Comparison of ENCODE assay signal across 24 cellular contexts in genomic region chr11:38900156-38900679, GRCh38.
"Had no signal": no experiment of that assay in that cellular context is flagged by ENCODE, and none has a peak within 500 bp of the region (broad histone marks: within the 10 kb centered on the region; RNA-seq: fewer than 3 reads in every experiment).

No MANE protein-coding gene starts in this region.

- H3K36me3 ChIP-seq: brain microvascular endothelial cell, left lung, thoracic aorta, upper lobe of left lung had no signal

- H3K27me3 ChIP-seq: brain microvascular endothelial cell, dorsolateral prefrontal cortex, foreskin keratinocyte, hepatocyte, left lung, upper lobe of left lung had no signal

- H3K9me3 ChIP-seq: left lung, thoracic aorta, upper lobe of left lung had no signal

- H3K27ac ChIP-seq: brain microvascular endothelial cell, dorsolateral prefrontal cortex, epithelial cell of prostate, foreskin keratinocyte, hepatocyte, left lung, parathyroid adenoma, thoracic aorta, upper lobe of left lung had no signal

- DNase-seq: activated CD4-positive, alpha-beta T cell treated with anti-CD3 and anti-CD28 coated beads, Interleukin-2, amount 10 ng/mL, durations not matched to agents 7 days and 5 days; activated CD8-positive, alpha-beta memory T cell treated with anti-CD3 and anti-CD28 coated beads, Interleukin-2, amount 50 U/mL, for 4 hours; activated effector memory CD4-positive, alpha-beta T cell treated with anti-CD3 and anti-CD28 coated beads, Interleukin-2, amount 50 U/mL, for 16 hours; activated naive CD4-positive, alpha-beta T cell treated with anti-CD3 and anti-CD28 coated beads, Interleukin-2, amount 50 U/mL, for 16 hours; activated T-cell treated with anti-CD3 and anti-CD28 coated beads, Interleukin-2, amount 50 U/mL, for 72 hours; aorta; brain microvascular endothelial cell; central memory CD4-positive, alpha-beta T cell; dorsolateral prefrontal cortex; foreskin keratinocyte; kidney; left lung; mammary epithelial cell; stimulated activated CD4-positive, alpha-beta T cell treated with anti-CD3 and anti-CD28 coated beads, Interleukin-4, amount 100 ng/mL, for 24 hours; T-helper 1 cell; T-helper 9 cell; upper lobe of left lung had no signal

- H3K4me1 ChIP-seq: foreskin keratinocyte, left lung, parathyroid adenoma, upper lobe of left lung had no signal

- FAIRE-seq: colon, kidney had no signal

- H3K4me3 ChIP-seq: dorsolateral prefrontal cortex, hepatocyte, left lung, thoracic aorta, upper lobe of left lung had no signal

- H3K9ac ChIP-seq: parathyroid adenoma had no signal

- ATAC-seq: activated T-cell treated with anti-CD3 and anti-CD28 coated beads, Interleukin-2, amount 50 U/mL, for 72 hours; foreskin keratinocyte; left lung; sciatic nerve; stimulated activated effector memory CD8-positive, alpha-beta T cell treated with anti-CD3 and anti-CD28 coated beads, Interleukin-12 subunit alpha, Interleukin-12 subunit beta, amount 100 ng/mL, for 72 hours had no signal
